7 cellular contexts compared by ENCODE assay signal in the genomic region with DNA sequence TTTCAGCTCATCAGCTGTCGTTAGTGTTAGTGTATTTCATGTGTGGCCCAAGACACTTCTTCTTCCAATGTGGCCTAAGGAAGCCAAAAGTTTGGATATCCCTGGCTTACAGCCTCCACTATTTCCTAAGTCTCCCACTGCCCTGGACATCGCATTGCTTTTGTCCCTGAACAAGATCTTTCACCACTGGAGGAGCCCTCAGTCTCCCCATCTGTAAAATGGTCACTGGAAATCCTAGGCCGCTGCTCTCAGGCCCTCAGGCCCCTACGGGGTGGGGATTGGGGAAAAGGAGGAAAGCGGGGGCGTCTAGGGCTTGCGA. TPM values are rescaled to one million over a fixed set of nuclear protein-coding genes. Genes with fewer than 3 reads are reported as not detected.
DNase-seq lines count a peak whose midpoint lies in the region; ATAC-seq lines count a peak whose summit lies in the region.

No MANE protein-coding gene starts in this region.

- ATAC-seq in left lobe of liver = no peak

- no peak overlapping the region for H3K27ac Mint-ChIP-seq in activated T-helper 2 cell treated with anti-CD3 and anti-CD28 coated beads, Interferon-gamma antibody, Interleukin-2, Interleukin-4, amounts not matched to agents 10 μg/mL and 5 μg/mL and 100 μg/mL, durations not matched to agents 14 hours and 24 hours and 36 hours
- H3K27ac Mint-ChIP-seq in immature natural killer cell = peak overlapping the region in 3 of 6 donors; percentile 11 to 81 (median 19)

- H3K4me3 Mint-ChIP-seq in activated T-helper 2 cell treated with anti-CD3 and anti-CD28 coated beads, Interferon-gamma antibody, Interleukin-2, Interleukin-4, amounts not matched to agents 10 μg/mL and 5 μg/mL and 100 μg/mL, durations not matched to agents 14 hours and 24 hours and 36 hours (ENCODE audit: low read depth) = peak overlapping the region; percentile 64
- H3K4me3 Mint-ChIP-seq in immature natural killer cell = peak overlapping the region; percentile 37 to 79 (median 76)

- H3K4me3 ChIP-seq in HUES6 (ENCODE audit: low read depth, low read length) (peak overlapping the region; percentile 51), stomach smooth muscle (ENCODE audit: low read length in 2 of 2) (peak overlapping the region; percentile 72 to 83)

- H3K27ac ChIP-seq in HUES6 (ENCODE audit: low read depth, low read length) (no peak overlapping the region), stomach smooth muscle (ENCODE audit: low read length) (peak overlapping the region; percentile 55)

- H3K9me3 ChIP-seq in HUES6 (ENCODE audit: control insufficient read depth, insufficient read depth, low read depth, low read length) = no peaks in the 10 kb centered on the region
- no peaks in the 10 kb centered on the region for H3K9me3 ChIP-seq in stomach smooth muscle (ENCODE audit: control insufficient read depth in 2 of 2, low read length in 2 of 2)

- intact Hi-C loops in activated T-helper 2 cell treated with anti-CD3 and anti-CD28 coated beads, Interferon-gamma antibody, Interleukin-2, Interleukin-4, amounts not matched to agents 10 μg/mL and 5 μg/mL and 100 μg/mL, durations not matched to agents 14 hours and 24 hours and 36 hours (cut with micrococcal nuclease) = no loop called here

- DNase-seq in activated T-helper 2 cell treated with anti-CD3 and anti-CD28 coated beads, Interferon-gamma antibody, Interleukin-2, Interleukin-4, amounts not matched to agents 10 μg/mL and 5 μg/mL and 100 μg/mL, durations not matched to agents 14 hours and 24 hours and 36 hours (ENCODE audit: low spot score) = no peak
- DNase-seq in immature natural killer cell = no peak
- DNase-seq in H4 (ENCODE audit: low spot score) = no peak
- DNase-seq in left lobe of liver (ENCODE audit: low spot score) = no peak
- no peak for DNase-seq in GOT3 (lab: John Stamatoyannopoulos, UW)

- H3K36me3 ChIP-seq in HUES6 (ENCODE audit: control insufficient read depth, insufficient read depth, low read length) (no peaks in the 10 kb centered on the region), stomach smooth muscle (ENCODE audit: control insufficient read depth in 2 of 2, insufficient read depth in 2 of 2, low read length in 2 of 2) (no peaks in the 10 kb centered on the region)

- no peaks in the 10 kb centered on the region for H3K36me3 Mint-ChIP-seq in activated T-helper 2 cell treated with anti-CD3 and anti-CD28 coated beads, Interferon-gamma antibody, Interleukin-2, Interleukin-4, amounts not matched to agents 10 μg/mL and 5 μg/mL and 100 μg/mL, durations not matched to agents 14 hours and 24 hours and 36 hours (ENCODE audit: low read depth)
- no peaks in the 10 kb centered on the region for H3K36me3 Mint-ChIP-seq in immature natural killer cell

- H3K4me1 ChIP-seq in HUES6 (ENCODE audit: control insufficient read depth, insufficient read depth, low read length) (0 out of 2 replicates have a peak, but pooled peaks cover 12% of the 10 kb centered on the region), stomach smooth muscle (ENCODE audit: control insufficient read depth, insufficient read depth, low read length) (peaks cover 28% of the 10 kb centered on the region)

- H3K27me3 ChIP-seq in HUES6 (ENCODE audit: control insufficient read depth, insufficient read depth, low read length) = peaks cover 6% of the 10 kb centered on the region; the same call in 1 of the 2 replicates
- H3K27me3 ChIP-seq in stomach smooth muscle (ENCODE audit: control insufficient read depth in 1 of 2, insufficient read depth in 2 of 2, low read length in 2 of 2) = no peaks in the 10 kb centered on the region

- H3K9ac ChIP-seq in HUES6 (ENCODE audit: low read length) = peak overlapping the region; percentile 36
- H3K9ac ChIP-seq in stomach smooth muscle (ENCODE audit: low read length in 2 of 2) = peak overlapping the region; percentile 55 to 77

- peaks cover 8% of the 10 kb centered on the region for H3K4me1 Mint-ChIP-seq in activated T-helper 2 cell treated with anti-CD3 and anti-CD28 coated beads, Interferon-gamma antibody, Interleukin-2, Interleukin-4, amounts not matched to agents 10 μg/mL and 5 μg/mL and 100 μg/mL, durations not matched to agents 14 hours and 24 hours and 36 hours (ENCODE audit: low read depth)
- H3K4me1 Mint-ChIP-seq in immature natural killer cell = peaks cover 30 to 32% of the 10 kb centered on the region in 2 donors

- H3K27me3 Mint-ChIP-seq in activated T-helper 2 cell treated with anti-CD3 and anti-CD28 coated beads, Interferon-gamma antibody, Interleukin-2, Interleukin-4, amounts not matched to agents 10 μg/mL and 5 μg/mL and 100 μg/mL, durations not matched to agents 14 hours and 24 hours and 36 hours (ENCODE audit: low read depth) = peaks cover 9% of the 10 kb centered on the region
- peaks cover 0 to 5% (median 3%) of the 10 kb centered on the region in 3 donors for H3K27me3 Mint-ChIP-seq in immature natural killer cell (ENCODE audit: low read depth in 3 of 3)

- H3K9me3 Mint-ChIP-seq in activated T-helper 2 cell treated with anti-CD3 and anti-CD28 coated beads, Interferon-gamma antibody, Interleukin-2, Interleukin-4, amounts not matched to agents 10 μg/mL and 5 μg/mL and 100 μg/mL, durations not matched to agents 14 hours and 24 hours and 36 hours = no peaks in the 10 kb centered on the region
- no peaks in the 10 kb centered on the region for H3K9me3 Mint-ChIP-seq in immature natural killer cell

RNA-seq across cellular contexts. Expression of a gene that starts 0.3 kb away (rescaled TPM):
- total RNA-seq in activated T-helper 2 cell treated with anti-CD3 and anti-CD28 coated beads, Interferon-gamma antibody, Interleukin-2, Interleukin-4, amounts not matched to agents 10 μg/mL and 5 μg/mL and 100 μg/mL, durations not matched to agents 14 hours and 24 hours and 36 hours = 6.3 and 7.2 TPM in 2 replicates
- 10 to 100 TPM; 46.5 to 81.5 (median 69.2) TPM for polyA plus RNA-seq in immature natural killer cell
- total RNA-seq in H4 (2014; rRNA removed; shearing (Covaris generic)) = 9.5 and 12.5 TPM in 2 replicates
- 23.4 TPM for total RNA-seq in left lobe of liver
